10 cellular contexts compared by ENCODE assay signal in the genomic region with DNA sequence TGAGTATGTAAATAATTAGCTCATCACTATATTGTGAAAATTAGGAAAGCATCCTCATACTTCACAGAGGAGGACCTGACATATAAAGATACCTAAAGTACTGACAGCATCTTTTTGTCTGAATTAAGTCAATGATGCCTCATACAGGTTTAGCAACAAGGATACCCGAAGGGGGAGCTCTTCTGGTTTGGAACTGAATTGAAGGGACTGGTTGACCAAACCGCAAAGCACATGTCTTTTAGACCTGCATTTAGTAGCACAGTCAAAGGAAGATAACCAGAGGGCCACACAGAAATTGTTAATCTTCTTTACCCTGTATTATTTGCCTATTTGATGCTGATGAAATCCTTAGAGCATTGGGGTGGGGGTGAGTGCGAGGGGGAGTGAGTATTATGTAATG.
DNase-seq lines count a peak whose midpoint lies in the region; ATAC-seq, FAIRE-seq and TF ChIP-seq lines count a peak whose summit lies in the region.
"Had no signal": no experiment of that assay in that cellular context is flagged by ENCODE, and none has a peak within 500 bp of the region (broad histone marks: within the 10 kb centered on the region; RNA-seq: fewer than 3 reads in every experiment).

No MANE protein-coding gene starts in this region.

- H3K27me3 Mint-ChIP-seq in nephron progenitor cell (ENCODE audit: low read depth, poor library complexity) = peaks cover 26% of the 10 kb centered on the region
- peaks cover 44% of the 10 kb centered on the region for H3K27me3 Mint-ChIP-seq in activated T-cell treated with anti-CD3 and anti-CD28 coated beads, Interleukin-2, amount 50 U/mL, for 24 hours

- DNase-seq in DMS 273 (lab: John Stamatoyannopoulos, UW; ENCODE audit: unreplicated experiment) = peak; percentile 75
- no peak for DNase-seq in DMS 273 treated with DMSO at 0.1 percent for 48 hours (lab: John Stamatoyannopoulos, UW)
- no peak for DNase-seq in nephron progenitor cell
- DNase-seq in effector memory CD4-positive, alpha-beta T cell = no peak
- DNase-seq in activated T-cell treated with anti-CD3 and anti-CD28 coated beads, Interleukin-2, amount 50 U/mL, for 24 hours = no peak
- DNase-seq: cerebellar nuclear complex, posterior cingulate gyrus had no signal

- no peak for ATAC-seq in GM21723 (IDR thresholded peaks at IDR 0.05; ENCODE audit: unreplicated experiment)

- no peaks in the 10 kb centered on the region for H3K36me3 ChIP-seq in KMS-11 (ENCODE audit: insufficient read depth)
- no peaks in the 10 kb centered on the region for H3K36me3 ChIP-seq in effector memory CD4-positive, alpha-beta T cell (ENCODE audit: control insufficient read depth, insufficient read depth, low read length)

- H3K4me1 Mint-ChIP-seq in nephron progenitor cell = peaks cover 32% of the 10 kb centered on the region
- no peaks in the 10 kb centered on the region for H3K4me1 Mint-ChIP-seq in activated T-cell treated with anti-CD3 and anti-CD28 coated beads, Interleukin-2, amount 50 U/mL, for 24 hours (ENCODE audit: low read depth)

- no peak overlapping the region for H3K27ac Mint-ChIP-seq in nephron progenitor cell
- H3K27ac Mint-ChIP-seq in activated T-cell treated with anti-CD3 and anti-CD28 coated beads, Interleukin-2, amount 50 U/mL, for 24 hours = no peak overlapping the region

- peak; percentile 54 for FAIRE-seq in TTC549 (lab: Jason Lieb, UNC)

- no peaks in the 10 kb centered on the region for H3K27me3 ChIP-seq in KMS-11 (ENCODE audit: insufficient read depth, low read depth)
- H3K27me3 ChIP-seq in effector memory CD4-positive, alpha-beta T cell (replicated peaks; ENCODE audit: control insufficient read depth, insufficient read depth, low read length, poor library complexity, severe bottlenecking) = peaks cover 2% of the 10 kb centered on the region

- H3K4me1 ChIP-seq in KMS-11 (ENCODE audit: low read depth, poor library complexity, severe bottlenecking) = peaks cover 17% of the 10 kb centered on the region
- H3K4me1 ChIP-seq in effector memory CD4-positive, alpha-beta T cell (ENCODE audit: control insufficient read depth, insufficient read depth, low read length, poor library complexity, severe bottlenecking) = no peaks in the 10 kb centered on the region

- no peak overlapping the region for H2AFZ ChIP-seq in KMS-11 (ENCODE audit: low read depth)

- no peaks in the 10 kb centered on the region for H4K20me1 ChIP-seq in KMS-11 (ENCODE audit: insufficient read depth)

- H3K9me3 ChIP-seq in effector memory CD4-positive, alpha-beta T cell (ENCODE audit: control insufficient read depth, low read length) = no peaks in the 10 kb centered on the region

- no peak overlapping the region for H3K27ac ChIP-seq in KMS-11
- H3K27ac ChIP-seq in effector memory CD4-positive, alpha-beta T cell (ENCODE audit: insufficient read depth, low read length, poor library complexity, severe bottlenecking) = no peak overlapping the region

- H3K36me3 Mint-ChIP-seq in nephron progenitor cell (ENCODE audit: low read depth) = peaks cover 11% of the 10 kb centered on the region
- no peaks in the 10 kb centered on the region for H3K36me3 Mint-ChIP-seq in activated T-cell treated with anti-CD3 and anti-CD28 coated beads, Interleukin-2, amount 50 U/mL, for 24 hours (ENCODE audit: low read depth)

- TF ChIP-seq CTCF in KMS-11 (conservative IDR thresholded peaks at IDR 0.05; ENCODE audit: low read depth, low read length) (0 out of 2 replicates have a peak, but pooled peaks have one; percentile 28), nephron progenitor cell (IDR thresholded peaks at IDR 0.05) (peak; percentile 45)

- no peak overlapping the region for H3K4me3 ChIP-seq in KMS-11 (IDR thresholded peaks at IDR 0.05; ENCODE audit: insufficient read depth, low read depth, low read length)
- H3K4me3 ChIP-seq in effector memory CD4-positive, alpha-beta T cell (ENCODE audit: insufficient read depth, low read depth, low read length, poor library complexity, severe bottlenecking) = no peak overlapping the region

- no peaks in the 10 kb centered on the region for H3K79me2 ChIP-seq in KMS-11 (ENCODE audit: insufficient read depth, low read depth)

- H3K9ac ChIP-seq in KMS-11 = no peak overlapping the region

- H3K9me3 Mint-ChIP-seq in nephron progenitor cell = peaks cover 4% of the 10 kb centered on the region
- H3K9me3 Mint-ChIP-seq in activated T-cell treated with anti-CD3 and anti-CD28 coated beads, Interleukin-2, amount 50 U/mL, for 24 hours = no peaks in the 10 kb centered on the region

- H3K4me2 ChIP-seq in KMS-11 = no peak overlapping the region

- no peak overlapping the region for H3K4me3 Mint-ChIP-seq in nephron progenitor cell
- H3K4me3 Mint-ChIP-seq in activated T-cell treated with anti-CD3 and anti-CD28 coated beads, Interleukin-2, amount 50 U/mL, for 24 hours = no peak overlapping the region
